27 cellular contexts compared by ENCODE assay signal in the genomic region with DNA sequence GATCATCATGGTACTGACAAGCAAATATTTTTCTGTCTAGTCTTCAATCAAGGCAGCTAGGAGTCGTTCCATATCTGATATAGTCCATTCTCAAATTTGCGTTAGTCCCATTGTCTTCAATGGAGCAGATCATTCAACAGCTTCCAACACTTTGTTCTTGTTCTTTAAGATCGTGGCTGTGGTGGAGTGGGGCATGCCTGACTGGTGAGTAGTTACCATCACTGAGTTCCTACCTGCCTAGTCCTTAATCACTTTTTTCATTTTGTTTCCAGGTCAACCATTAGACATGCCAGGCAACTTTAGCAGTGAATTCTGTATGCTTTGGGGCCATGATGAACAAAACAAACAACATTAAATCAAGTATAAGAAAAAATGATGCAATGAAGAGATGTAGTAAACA.
"Had no signal": no experiment of that assay in that cellular context is flagged by ENCODE, and none has a peak within 500 bp of the region (broad histone marks: within the 10 kb centered on the region; RNA-seq: fewer than 3 reads in every experiment).

No MANE protein-coding gene starts in this region.

- H3K4me3 ChIP-seq: left ventricle myocardium inferior, lung, neural progenitor cell, psoas muscle, right atrium auricular region, right lobe of liver, skin epidermis, spleen, suprapubic skin, thoracic aorta, tibial nerve, uterus had no signal

- H3K4me1 Mint-ChIP-seq: immature natural killer cell; memory B cell; naive thymus-derived CD8-positive, alpha-beta T cell; nephron; neural progenitor cell; stimulated activated effector memory CD8-positive, alpha-beta T cell treated with anti-CD3 and anti-CD28 coated beads, Interleukin-12 subunit alpha, Interleukin-12 subunit beta, amount 100 ng/mL, for 72 hours had no signal

- H3K27me3 ChIP-seq: neural progenitor cell, neutrophil, right atrium auricular region, right lobe of liver, spleen, suprapubic skin, tibial nerve, uterus had no signal

- H3K36me3 ChIP-seq: left ventricle myocardium inferior, neural progenitor cell, neutrophil, right atrium auricular region, right lobe of liver, spleen, suprapubic skin, thoracic aorta, tibial nerve, uterus had no signal

- H3K27ac ChIP-seq: left ventricle myocardium inferior, neural progenitor cell, neutrophil, parathyroid adenoma, psoas muscle, right atrium auricular region, right lobe of liver, skin epidermis, spleen, suprapubic skin, thoracic aorta, tibial nerve, uterus had no signal

- H3K4me2 ChIP-seq: neural progenitor cell had no signal

- DNase-seq: hypothalamus; immature natural killer cell; kidney; left ventricle myocardium inferior; midbrain; naive thymus-derived CD8-positive, alpha-beta T cell; occipital lobe; psoas muscle; right lobe of liver; spleen; stimulated activated CD4-positive, alpha-beta T cell treated with anti-CD3 and anti-CD28 coated beads, Interleukin-4, amount 100 ng/mL, for 24 hours; stimulated activated naive CD4-positive, alpha-beta T cell; uterus had no signal

- H3K27me3 Mint-ChIP-seq: memory B cell; stimulated activated naive CD8-positive, alpha-beta T cell treated with anti-CD3 and anti-CD28 coated beads, Interleukin-15, Interleukin-2, amounts not matched to agents 100 ng/mL and 50 ng/mL, for 24 hours; type B pancreatic cell had no signal

- H3K4me1 ChIP-seq: left ventricle myocardium inferior, neural progenitor cell, parathyroid adenoma, psoas muscle, right atrium auricular region, right lobe of liver, spleen, suprapubic skin, tibial nerve, uterus had no signal

- H2AFZ ChIP-seq: neural progenitor cell, parathyroid adenoma had no signal

- H3K79me2 ChIP-seq: parathyroid adenoma had no signal

- H3K9me3 Mint-ChIP-seq: stimulated activated naive CD8-positive, alpha-beta T cell treated with anti-CD3 and anti-CD28 coated beads, Interleukin-15, Interleukin-2, amounts not matched to agents 100 ng/mL and 50 ng/mL, for 24 hours had no signal

- H3K9ac ChIP-seq: neural progenitor cell, parathyroid adenoma had no signal

- H3K36me3 Mint-ChIP-seq: immature natural killer cell; memory B cell; naive thymus-derived CD8-positive, alpha-beta T cell; neural progenitor cell; stimulated activated effector memory CD8-positive, alpha-beta T cell treated with anti-CD3 and anti-CD28 coated beads, Interleukin-12 subunit alpha, Interleukin-12 subunit beta, amount 100 ng/mL, for 72 hours; type B pancreatic cell had no signal

- H3K4me3 Mint-ChIP-seq: immature natural killer cell; memory B cell; naive thymus-derived CD8-positive, alpha-beta T cell; nephron; neural progenitor cell; stimulated activated effector memory CD8-positive, alpha-beta T cell treated with anti-CD3 and anti-CD28 coated beads, Interleukin-12 subunit alpha, Interleukin-12 subunit beta, amount 100 ng/mL, for 72 hours; stimulated activated naive CD8-positive, alpha-beta T cell treated with anti-CD3 and anti-CD28 coated beads, Interleukin-15, Interleukin-2, amounts not matched to agents 100 ng/mL and 50 ng/mL, for 24 hours; type B pancreatic cell had no signal

- H3K9me3 ChIP-seq: psoas muscle, right lobe of liver, suprapubic skin, thoracic aorta, tibial nerve had no signal

- H3K27ac Mint-ChIP-seq: immature natural killer cell; memory B cell; naive thymus-derived CD8-positive, alpha-beta T cell; nephron; neural progenitor cell; stimulated activated effector memory CD8-positive, alpha-beta T cell treated with anti-CD3 and anti-CD28 coated beads, Interleukin-12 subunit alpha, Interleukin-12 subunit beta, amount 100 ng/mL, for 72 hours; stimulated activated naive CD8-positive, alpha-beta T cell treated with anti-CD3 and anti-CD28 coated beads, Interleukin-15, Interleukin-2, amounts not matched to agents 100 ng/mL and 50 ng/mL, for 24 hours; type B pancreatic cell had no signal
